20 cellular contexts compared by ENCODE assay signal in genomic region chrX:21912220-21912619, GRCh38. TPM values are rescaled to one million over a fixed set of nuclear protein-coding genes. Genes with fewer than 3 reads are reported as not detected.
A peak's percentile ranks its signal among the peaks of the same experiment; 100 is the strongest.
DNase-seq lines count a peak whose midpoint lies in the region; ATAC-seq and TF ChIP-seq lines count a peak whose summit lies in the region.
"Had no signal": no experiment of that assay in that cellular context is flagged by ENCODE, and none has a peak within 500 bp of the region (broad histone marks: within the 10 kb centered on the region; RNA-seq: fewer than 3 reads in every experiment).

No MANE protein-coding gene starts in this region.

- no peak for TF ChIP-seq POLR2A in esophagus muscularis mucosa (IDR thresholded peaks at IDR 0.05; ENCODE audit: low read depth)

- no peaks in the 10 kb centered on the region for H3K9me3 ChIP-seq in esophagus muscularis mucosa
- H3K9me3 ChIP-seq: BLaER1, HAP-1 had no signal

- intact Hi-C loops in activated CD4-positive, alpha-beta T cell treated with anti-CD3 and anti-CD28 coated beads for 36 hours (cut with DNase I, micrococcal nuclease): no loop called here
- intact Hi-C loops in esophagus muscularis mucosa (cut with DNase I): no loop called here

- H3K36me3 Mint-ChIP-seq in activated CD4-positive, alpha-beta T cell treated with anti-CD3 and anti-CD28 coated beads for 36 hours (ENCODE audit: low read depth): no peaks in the 10 kb centered on the region
- H3K36me3 Mint-ChIP-seq in activated T-helper 17 cell treated with anti-CD3 and anti-CD28 coated beads, Interleukin-2, amount 50 U/mL, for 72 hours (ENCODE audit: low read depth): no peaks in the 10 kb centered on the region
- no peaks in the 10 kb centered on the region for H3K36me3 Mint-ChIP-seq in stimulated activated effector memory CD8-positive, alpha-beta T cell treated with anti-CD3 and anti-CD28 coated beads, Interleukin-12 subunit alpha, Interleukin-12 subunit beta, amount 100 ng/mL, for 72 hours
- H3K36me3 Mint-ChIP-seq: CD14-positive monocyte had no signal

- no peaks in the 10 kb centered on the region for H3K27me3 ChIP-seq in esophagus muscularis mucosa
- H3K27me3 ChIP-seq: BLaER1 had no signal

- peak overlapping the region; percentile 89; the same call in 1 of the 2 replicates for H3K27ac ChIP-seq in C4-2B
- no peak overlapping the region for H3K27ac ChIP-seq in esophagus muscularis mucosa (replicated peaks in 1 of 4)
- H3K27ac ChIP-seq: 22Rv1, BLaER1 had no signal

- no peak for TF ChIP-seq CTCF in C4-2B (conservative IDR thresholded peaks at IDR 0.05)
- no peak for TF ChIP-seq CTCF in esophagus muscularis mucosa (IDR thresholded peaks at IDR 0.05)

- no peak overlapping the region for H3K4me3 ChIP-seq in esophagus muscularis mucosa
- H3K4me3 ChIP-seq: BLaER1, HAP-1 had no signal

- ATAC-seq in activated CD4-positive, alpha-beta T cell treated with anti-CD3 and anti-CD28 coated beads for 36 hours: peak; percentile 36
- ATAC-seq in activated T-helper 17 cell treated with anti-CD3 and anti-CD28 coated beads, Interleukin-2, amount 50 U/mL, for 72 hours (replicated peaks): peak; percentile 93
- peak; percentile 56 for ATAC-seq in stimulated activated effector memory CD8-positive, alpha-beta T cell treated with anti-CD3 and anti-CD28 coated beads, Interleukin-12 subunit alpha, Interleukin-12 subunit beta, amount 100 ng/mL, for 72 hours
- ATAC-seq in GM19035 (IDR thresholded peaks at IDR 0.05; ENCODE audit: unreplicated experiment): no peak

- CTCF ChIA-PET in activated CD4-positive, alpha-beta T cell treated with anti-CD3 and anti-CD28 coated beads for 36 hours (lab: Charles Lee): no interaction called here

- peak overlapping the region; percentile 20 for H3K27ac Mint-ChIP-seq in activated CD4-positive, alpha-beta T cell treated with anti-CD3 and anti-CD28 coated beads for 36 hours
- H3K27ac Mint-ChIP-seq in activated T-helper 17 cell treated with anti-CD3 and anti-CD28 coated beads, Interleukin-2, amount 50 U/mL, for 72 hours: no peak overlapping the region
- H3K27ac Mint-ChIP-seq in stimulated activated effector memory CD8-positive, alpha-beta T cell treated with anti-CD3 and anti-CD28 coated beads, Interleukin-12 subunit alpha, Interleukin-12 subunit beta, amount 100 ng/mL, for 72 hours: peak overlapping the region; percentile 30
- H3K27ac Mint-ChIP-seq: B cell; CD14-positive monocyte; CD4-positive, alpha-beta T cell; CD8-positive, alpha-beta memory T cell; HFFc6 had no signal

- POLR2A ChIA-PET in activated CD4-positive, alpha-beta T cell treated with anti-CD3 and anti-CD28 coated beads for 36 hours (lab: Charles Lee): no interaction called here

- H3K4me3 Mint-ChIP-seq in activated CD4-positive, alpha-beta T cell treated with anti-CD3 and anti-CD28 coated beads for 36 hours: no peak overlapping the region
- H3K4me3 Mint-ChIP-seq in activated T-helper 17 cell treated with anti-CD3 and anti-CD28 coated beads, Interleukin-2, amount 50 U/mL, for 72 hours: no peak overlapping the region
- H3K4me3 Mint-ChIP-seq in stimulated activated effector memory CD8-positive, alpha-beta T cell treated with anti-CD3 and anti-CD28 coated beads, Interleukin-12 subunit alpha, Interleukin-12 subunit beta, amount 100 ng/mL, for 72 hours: no peak overlapping the region
- H3K4me3 Mint-ChIP-seq: B cell; CD14-positive monocyte; CD4-positive, alpha-beta T cell; CD8-positive, alpha-beta memory T cell; HFFc6 had no signal

- DNase-seq in activated CD4-positive, alpha-beta T cell treated with anti-CD3 and anti-CD28 coated beads for 36 hours: no peak
- DNase-seq in activated CD4-positive, alpha-beta T cell treated with anti-CD3 and anti-CD28 coated beads, Interleukin-2, amount 50 U/mL, for 1 hour: no peak
- DNase-seq in stimulated activated effector memory CD8-positive, alpha-beta T cell treated with anti-CD3 and anti-CD28 coated beads, Interleukin-12 subunit alpha, Interleukin-12 subunit beta, amount 100 ng/mL, for 72 hours (ENCODE audit: low spot score in 2 of 2): no peak
- DNase-seq in esophagus muscularis mucosa (ENCODE audit: extremely low spot score): no peak
- DNase-seq: CD4-positive, alpha-beta T cell; CD8-positive, alpha-beta memory T cell; DMS53; DMS79 treated with DMSO at 0.1 percent for 48 hours; GF-D8; GOT3; HFFc6 had no signal

- TF ChIP-seq EP300 in esophagus muscularis mucosa (IDR thresholded peaks at IDR 0.05): no peak

- H3K27me3 Mint-ChIP-seq in activated CD4-positive, alpha-beta T cell treated with anti-CD3 and anti-CD28 coated beads for 36 hours: no peaks in the 10 kb centered on the region
- no peaks in the 10 kb centered on the region for H3K27me3 Mint-ChIP-seq in activated T-helper 17 cell treated with anti-CD3 and anti-CD28 coated beads, Interleukin-2, amount 50 U/mL, for 72 hours
- H3K27me3 Mint-ChIP-seq: B cell; CD4-positive, alpha-beta T cell had no signal

- WGBS in esophagus muscularis mucosa: 63% methylated on average over 1 of the region's 1 CpG

- peaks cover 0 to 2% (median 0%) of the 10 kb centered on the region in 4 donors for H3K4me1 ChIP-seq in esophagus muscularis mucosa
- H3K4me1 ChIP-seq: BLaER1 had no signal

- H3K4me1 Mint-ChIP-seq in activated CD4-positive, alpha-beta T cell treated with anti-CD3 and anti-CD28 coated beads for 36 hours: peaks cover 8% of the 10 kb centered on the region
- H3K4me1 Mint-ChIP-seq in activated T-helper 17 cell treated with anti-CD3 and anti-CD28 coated beads, Interleukin-2, amount 50 U/mL, for 72 hours: peaks cover 7% of the 10 kb centered on the region
- H3K4me1 Mint-ChIP-seq in stimulated activated effector memory CD8-positive, alpha-beta T cell treated with anti-CD3 and anti-CD28 coated beads, Interleukin-12 subunit alpha, Interleukin-12 subunit beta, amount 100 ng/mL, for 72 hours: peaks cover 11% of the 10 kb centered on the region
- H3K4me1 Mint-ChIP-seq: B cell; CD14-positive monocyte; CD8-positive, alpha-beta memory T cell had no signal

- H3K9me3 Mint-ChIP-seq in activated CD4-positive, alpha-beta T cell treated with anti-CD3 and anti-CD28 coated beads for 36 hours (ENCODE audit: low read depth): no peaks in the 10 kb centered on the region
- no peaks in the 10 kb centered on the region for H3K9me3 Mint-ChIP-seq in activated T-helper 17 cell treated with anti-CD3 and anti-CD28 coated beads, Interleukin-2, amount 50 U/mL, for 72 hours
- no peaks in the 10 kb centered on the region for H3K9me3 Mint-ChIP-seq in stimulated activated effector memory CD8-positive, alpha-beta T cell treated with anti-CD3 and anti-CD28 coated beads, Interleukin-12 subunit alpha, Interleukin-12 subunit beta, amount 100 ng/mL, for 72 hours
- H3K9me3 Mint-ChIP-seq: CD4-positive, alpha-beta T cell; CD8-positive, alpha-beta memory T cell; HFFc6 had no signal

- no peaks in the 10 kb centered on the region for H3K36me3 ChIP-seq in esophagus muscularis mucosa
- H3K36me3 ChIP-seq: BLaER1, HAP-1 had no signal

RNA-seq across cellular contexts. Expression of gene SMS, which starts 28.3 kb away (rescaled TPM):
- total RNA-seq in activated CD4-positive, alpha-beta T cell treated with anti-CD3 and anti-CD28 coated beads for 36 hours: 100 to 1,000 TPM; 100 to 124 TPM
- total RNA-seq in activated T-helper 17 cell treated with anti-CD3 and anti-CD28 coated beads, Interleukin-2, amount 50 U/mL, for 72 hours: 100 to 1,000 TPM; 102 to 109 TPM
- 10 to 100 TPM; 56.3 to 79.7 (median 65.6) TPM for total RNA-seq in esophagus muscularis mucosa

RNA-seq across cellular contexts. Expression of gene YY2, which starts 56.4 kb away (rescaled TPM):
- total RNA-seq in activated CD4-positive, alpha-beta T cell treated with anti-CD3 and anti-CD28 coated beads for 36 hours: 1 to 10 TPM in 1 of 2 experiments, under 1 TPM in 1; 0.88 to 1.3 TPM
- total RNA-seq in activated T-helper 17 cell treated with anti-CD3 and anti-CD28 coated beads, Interleukin-2, amount 50 U/mL, for 72 hours: under 1 TPM; 0.39 to 0.56 TPM
- total RNA-seq in esophagus muscularis mucosa: 1 to 10 TPM in 3 of 4 donors, under 1 TPM in 1; 0.84 to 1.7 (median 1.2) TPM
- total RNA-seq: G401 had no signal
